Comparison of ENCODE assay signal across 28 cellular contexts in genomic region chr16:832652-833336, GRCh38. TPM values are rescaled to one million over a fixed set of nuclear protein-coding genes. Genes with fewer than 3 reads are reported as not detected.
"Had no signal": no experiment of that assay in that cellular context is flagged by ENCODE, and none has a peak within 500 bp of the region (broad histone marks: within the 10 kb centered on the region; RNA-seq: fewer than 3 reads in every experiment).

No MANE protein-coding gene starts in this region.

- H3K4me3 ChIP-seq: smooth muscle cell, testis, vagina had no signal

- DNase-seq: activated CD4-positive, alpha-beta memory T cell treated with anti-CD3 and anti-CD28 coated beads, Interleukin-2, amount 10 ng/mL, durations not matched to agents 7 days and 5 days; activated CD4-positive, alpha-beta T cell treated with anti-CD3 and anti-CD28 coated beads, Interleukin-2, amount 10 ng/mL, durations not matched to agents 24 days and 14 days; activated effector memory CD4-positive, alpha-beta T cell treated with Interleukin-2 at 50 U/mL for 16 hours; activated naive CD4-positive, alpha-beta T cell treated with anti-CD3 and anti-CD28 coated beads for 36 hours; activated T-cell treated with anti-CD3 and anti-CD28 coated beads, Interleukin-2, amount 50 U/mL, for 72 hours; amygdala; cerebellar nuclear complex; cortex of kidney; erythroblast; foreskin fibroblast; occipital lobe; stimulated activated CD4-positive, alpha-beta T cell treated with anti-CD3 and anti-CD28 coated beads, Interleukin-15, amount 100 ng/mL, for 24 hours; stimulated activated CD8-positive, alpha-beta memory T cell treated with anti-CD3 and anti-CD28 coated beads, Interleukin-4, amount 100 ng/mL, for 48 hours; stimulated activated naive CD4-positive, alpha-beta T cell; testis had no signal

- H3K27ac Mint-ChIP-seq: activated CD4-positive, alpha-beta memory T cell treated with anti-CD3 and anti-CD28 coated beads, Interleukin-2, amount 10 ng/mL, durations not matched to agents 7 days and 5 days; activated CD4-positive, alpha-beta T cell treated with anti-CD3 and anti-CD28 coated beads, Interleukin-2, amount 10 ng/mL, durations not matched to agents 24 days and 14 days; activated naive CD4-positive, alpha-beta T cell treated with anti-CD3 and anti-CD28 coated beads for 36 hours; activated T-cell treated with anti-CD3 and anti-CD28 coated beads, Interleukin-2, amount 50 U/mL, for 72 hours; nephron; type B pancreatic cell had no signal

- H3K4me3 Mint-ChIP-seq: activated CD4-positive, alpha-beta memory T cell treated with anti-CD3 and anti-CD28 coated beads, Interleukin-2, amount 10 ng/mL, durations not matched to agents 7 days and 5 days; activated CD4-positive, alpha-beta T cell treated with anti-CD3 and anti-CD28 coated beads, Interleukin-2, amount 10 ng/mL, durations not matched to agents 24 days and 14 days; activated naive CD4-positive, alpha-beta T cell treated with anti-CD3 and anti-CD28 coated beads for 36 hours; activated T-cell treated with anti-CD3 and anti-CD28 coated beads, Interleukin-2, amount 50 U/mL, for 72 hours; nephron; type B pancreatic cell had no signal

- H3K4me2 ChIP-seq: smooth muscle cell had no signal

- H3K9me3 Mint-ChIP-seq: activated CD4-positive, alpha-beta T cell treated with anti-CD3 and anti-CD28 coated beads, Interleukin-2, amount 10 ng/mL, durations not matched to agents 24 days and 14 days had no signal

- H3K4me1 Mint-ChIP-seq: activated CD4-positive, alpha-beta memory T cell treated with anti-CD3 and anti-CD28 coated beads, Interleukin-2, amount 10 ng/mL, durations not matched to agents 7 days and 5 days; activated CD4-positive, alpha-beta T cell treated with anti-CD3 and anti-CD28 coated beads, Interleukin-2, amount 10 ng/mL, durations not matched to agents 24 days and 14 days; nephron had no signal

- FAIRE-seq: endometrium had no signal

- H3K36me3 Mint-ChIP-seq: type B pancreatic cell had no signal

- ATAC-seq: activated CD4-positive, CD25-positive, alpha-beta regulatory T cell treated with anti-CD3 and anti-CD28 coated beads, Interleukin-2, amount 50 U/mL, for 24 hours; activated T-cell treated with anti-CD3 and anti-CD28 coated beads, Interleukin-2, amount 50 U/mL, for 72 hours; sciatic nerve had no signal

- H3K27ac ChIP-seq: testis, vagina, VCaP had no signal

- H3K27me3 Mint-ChIP-seq: activated CD4-positive, alpha-beta memory T cell treated with anti-CD3 and anti-CD28 coated beads, Interleukin-2, amount 10 ng/mL, durations not matched to agents 7 days and 5 days; activated CD4-positive, alpha-beta T cell treated with anti-CD3 and anti-CD28 coated beads, Interleukin-2, amount 10 ng/mL, durations not matched to agents 24 days and 14 days had no signal

- H3K4me1 ChIP-seq: testis, vagina had no signal

- H3K36me3 ChIP-seq: vagina had no signal

- H3K9me3 ChIP-seq: testis had no signal

- H3K27me3 ChIP-seq: testis, vagina had no signal

RNA-seq across cellular contexts. Expression of gene GNG13, which starts 32.3 kb away (rescaled TPM):
- total RNA-seq: activated CD4-positive, alpha-beta memory T cell treated with anti-CD3 and anti-CD28 coated beads, Interleukin-2, amount 10 ng/mL, durations not matched to agents 7 days and 5 days; activated CD4-positive, alpha-beta T cell treated with anti-CD3 and anti-CD28 coated beads, Interleukin-2, amount 10 ng/mL, durations not matched to agents 24 days and 14 days; activated naive CD4-positive, alpha-beta T cell treated with anti-CD3 and anti-CD28 coated beads for 36 hours; activated T-cell treated with anti-CD3 and anti-CD28 coated beads, Interleukin-2, amount 50 U/mL, for 72 hours; fibroblast of lung; glomerular endothelial cell; liver; myocyte; occipital lobe; sciatic nerve; smooth muscle cell; T-helper 2 cell treated with Interferon-gamma antibody and Interleukin-4, amounts not matched to agents 100 ng/mL and 5 ng/mL, for 36 hours; testis; vagina had no signal
- polyA plus RNA-seq: fibroblast of lung, liver, smooth muscle cell had no signal
